ENCODE assay signal across 1 cellular context in the genomic region with DNA sequence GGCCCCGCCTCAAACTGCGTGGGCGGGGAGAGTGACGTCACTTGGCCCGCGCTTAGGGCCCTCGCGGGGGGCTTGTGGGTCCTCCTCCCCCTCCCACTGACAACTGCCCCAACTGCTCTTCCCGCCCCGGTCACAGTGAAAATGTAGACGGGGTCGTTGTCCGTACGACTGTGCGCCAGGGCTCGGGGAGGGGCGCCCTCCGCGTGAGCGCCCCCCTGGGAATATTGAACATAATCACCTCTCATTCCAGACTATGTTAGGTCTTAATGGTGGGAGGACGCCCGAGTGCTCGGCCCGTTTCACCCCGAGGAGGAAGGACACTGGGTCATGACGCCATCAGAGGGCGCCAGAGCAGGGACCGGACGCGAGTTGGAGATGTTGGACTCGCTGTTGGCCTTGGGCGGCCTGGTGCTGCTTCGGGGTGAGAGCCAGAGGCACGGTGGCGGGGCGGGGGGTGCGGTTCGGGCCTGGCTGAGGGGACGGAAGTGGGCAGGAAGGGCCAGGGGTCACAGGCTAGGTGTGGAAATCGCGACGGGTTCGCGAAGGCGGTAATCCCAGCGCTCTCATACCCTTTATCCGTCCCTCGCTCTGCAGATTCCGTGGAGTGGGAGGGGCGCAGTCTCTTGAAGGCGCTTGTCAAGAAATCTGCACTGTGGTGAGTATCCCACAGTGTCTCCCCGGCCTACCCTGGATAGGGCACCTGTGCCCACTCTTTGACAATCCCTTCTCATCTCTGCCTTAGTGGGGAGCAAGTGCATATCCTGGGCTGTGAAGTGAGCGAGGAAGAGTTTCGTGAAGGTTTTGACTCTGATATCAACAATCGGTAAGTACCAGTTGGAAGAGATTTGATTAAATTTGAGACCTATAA.
A peak's percentile ranks its signal among the peaks of the same experiment; 100 is the strongest.
TF ChIP-seq lines count a peak whose summit lies in the region.

A gene with protein sequence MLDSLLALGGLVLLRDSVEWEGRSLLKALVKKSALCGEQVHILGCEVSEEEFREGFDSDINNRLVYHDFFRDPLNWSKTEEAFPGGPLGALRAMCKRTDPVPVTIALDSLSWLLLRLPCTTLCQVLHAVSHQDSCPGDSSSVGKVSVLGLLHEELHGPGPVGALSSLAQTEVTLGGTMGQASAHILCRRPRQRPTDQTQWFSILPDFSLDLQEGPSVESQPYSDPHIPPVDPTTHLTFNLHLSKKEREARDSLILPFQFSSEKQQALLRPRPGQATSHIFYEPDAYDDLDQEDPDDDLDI (plus strand): TSS at position 40 of the 868 bp plus-strand sequence. CDS start 336 bp downstream, at position 376.

TF ChIP-seq in HepG2, 621 proteins besides CTCF, POLR2A, EP300 and RAD21 (continued from another document and continues in another):
- TF ChIP-seq ZUFSP (CRISPR knock-in tag; IDR thresholded peaks at IDR 0.05; ENCODE audit: borderline replicate concordance) (no peak), REXO4 (CRISPR knock-in tag; IDR thresholded peaks at IDR 0.05; ENCODE audit: borderline replicate concordance) (no peak), POGK (CRISPR knock-in tag; conservative IDR thresholded peaks at IDR 0.05) (peak; percentile 75), KAT2B (IDR thresholded peaks at IDR 0.05; ENCODE audit: borderline replicate concordance, low read depth, low read length) (no peak), THRA (CRISPR knock-in tag; IDR thresholded peaks at IDR 0.05; ENCODE audit: borderline replicate concordance) (no peak; the same call in 1 of the 2 replicates), EEA1 (CRISPR knock-in tag; IDR thresholded peaks at IDR 0.05; ENCODE audit: borderline replicate concordance) (no peak), IRF2 (CRISPR knock-in tag; IDR thresholded peaks at IDR 0.05) (peak; percentile 88), CBX5 (CRISPR knock-in tag; IDR thresholded peaks at IDR 0.05; ENCODE audit: borderline replicate concordance) (peak; percentile 82; the same call in 1 of the 2 replicates), SALL1 (CRISPR knock-in tag; IDR thresholded peaks at IDR 0.05) (peak; percentile 82), CBX1 (IDR thresholded peaks at IDR 0.05; ENCODE audit: low read depth) (peak; percentile 53), ZNF382 (CRISPR knock-in tag; IDR thresholded peaks at IDR 0.05; ENCODE audit: borderline replicate concordance) (no peak), ETV6 (CRISPR knock-in tag; conservative IDR thresholded peaks at IDR 0.05) (peak; percentile 16; the same call in 1 of the 2 replicates), ZNF224 (CRISPR knock-in tag; IDR thresholded peaks at IDR 0.05) (peak; percentile 90), ZBTB4 (CRISPR knock-in tag; IDR thresholded peaks at IDR 0.05; ENCODE audit: borderline replicate concordance) (no peak), ZNF740 (CRISPR knock-in tag; IDR thresholded peaks at IDR 0.05) (peak; percentile 84), ZBTB21 (CRISPR knock-in tag; IDR thresholded peaks at IDR 0.05) (peak; percentile 60; the same call in 1 of the 2 replicates), SMAD9 (CRISPR knock-in tag; IDR thresholded peaks at IDR 0.05) (no peak)
- TF ChIP-seq, protein P1, sequence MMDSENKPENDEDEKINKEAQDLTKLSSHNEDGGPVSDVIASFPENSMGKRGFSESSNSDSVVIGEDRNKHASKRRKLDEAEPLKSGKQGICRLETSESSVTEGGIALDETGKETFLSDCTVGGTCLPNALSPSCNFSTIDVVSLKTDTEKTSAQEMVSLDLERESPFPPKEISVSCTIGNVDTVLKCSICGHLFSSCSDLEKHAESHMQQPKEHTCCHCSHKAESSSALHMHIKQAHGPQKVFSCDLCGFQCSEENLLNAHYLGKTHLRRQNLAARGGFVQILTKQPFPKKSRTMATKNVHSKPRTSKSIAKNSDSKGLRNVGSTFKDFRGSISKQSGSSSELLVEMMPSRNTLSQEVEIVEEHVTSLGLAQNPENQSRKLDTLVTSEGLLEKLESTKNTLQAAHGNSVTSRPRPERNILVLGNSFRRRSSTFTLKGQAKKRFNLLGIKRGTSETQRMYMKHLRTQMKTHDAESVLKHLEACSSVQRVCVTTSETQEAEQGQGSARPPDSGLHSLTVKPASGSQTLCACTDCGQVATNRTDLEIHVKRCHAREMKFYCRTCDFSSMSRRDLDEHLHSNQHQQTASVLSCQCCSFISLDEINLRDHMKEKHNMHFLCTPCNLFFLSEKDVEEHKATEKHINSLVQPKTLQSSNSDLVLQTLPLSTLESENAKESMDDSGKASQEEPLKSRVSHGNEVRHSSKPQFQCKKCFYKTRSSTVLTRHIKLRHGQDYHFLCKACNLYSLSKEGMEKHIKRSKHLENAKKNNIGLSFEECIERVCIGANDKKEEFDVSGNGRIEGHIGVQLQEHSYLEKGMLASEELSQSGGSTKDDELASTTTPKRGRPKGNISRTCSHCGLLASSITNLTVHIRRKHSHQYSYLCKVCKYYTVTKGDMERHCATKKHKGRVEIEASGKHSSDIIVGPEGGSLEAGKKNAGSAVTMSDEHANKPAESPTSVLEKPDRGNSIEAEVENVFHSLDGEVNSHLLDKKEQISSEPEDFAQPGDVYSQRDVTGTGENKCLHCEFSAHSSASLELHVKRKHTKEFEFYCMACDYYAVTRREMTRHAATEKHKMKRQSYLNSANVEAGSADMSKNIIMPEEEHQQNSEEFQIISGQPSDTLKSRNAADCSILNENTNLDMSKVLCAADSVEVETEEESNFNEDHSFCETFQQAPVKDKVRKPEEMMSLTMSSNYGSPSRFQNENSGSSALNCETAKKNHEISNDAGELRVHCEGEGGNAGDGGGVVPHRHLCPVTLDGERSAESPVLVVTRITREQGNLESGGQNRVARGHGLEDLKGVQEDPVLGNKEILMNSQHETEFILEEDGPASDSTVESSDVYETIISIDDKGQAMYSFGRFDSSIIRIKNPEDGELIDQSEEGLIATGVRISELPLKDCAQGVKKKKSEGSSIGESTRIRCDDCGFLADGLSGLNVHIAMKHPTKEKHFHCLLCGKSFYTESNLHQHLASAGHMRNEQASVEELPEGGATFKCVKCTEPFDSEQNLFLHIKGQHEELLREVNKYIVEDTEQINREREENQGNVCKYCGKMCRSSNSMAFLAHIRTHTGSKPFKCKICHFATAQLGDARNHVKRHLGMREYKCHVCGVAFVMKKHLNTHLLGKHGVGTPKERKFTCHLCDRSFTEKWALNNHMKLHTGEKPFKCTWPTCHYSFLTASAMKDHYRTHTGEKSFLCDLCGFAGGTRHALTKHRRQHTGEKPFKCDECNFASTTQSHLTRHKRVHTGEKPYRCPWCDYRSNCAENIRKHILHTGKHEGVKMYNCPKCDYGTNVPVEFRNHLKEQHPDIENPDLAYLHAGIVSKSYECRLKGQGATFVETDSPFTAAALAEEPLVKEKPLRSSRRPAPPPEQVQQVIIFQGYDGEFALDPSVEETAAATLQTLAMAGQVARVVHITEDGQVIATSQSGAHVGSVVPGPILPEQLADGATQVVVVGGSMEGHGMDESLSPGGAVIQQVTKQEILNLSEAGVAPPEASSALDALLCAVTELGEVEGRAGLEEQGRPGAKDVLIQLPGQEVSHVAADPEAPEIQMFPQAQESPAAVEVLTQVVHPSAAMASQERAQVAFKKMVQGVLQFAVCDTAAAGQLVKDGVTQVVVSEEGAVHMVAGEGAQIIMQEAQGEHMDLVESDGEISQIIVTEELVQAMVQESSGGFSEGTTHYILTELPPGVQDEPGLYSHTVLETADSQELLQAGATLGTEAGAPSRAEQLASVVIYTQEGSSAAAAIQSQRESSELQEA (CRISPR knock-in tag; IDR thresholded peaks at IDR 0.05; ENCODE audit: not compliant biosample characterization), result no peak
- TF ChIP-seq, protein P2, sequence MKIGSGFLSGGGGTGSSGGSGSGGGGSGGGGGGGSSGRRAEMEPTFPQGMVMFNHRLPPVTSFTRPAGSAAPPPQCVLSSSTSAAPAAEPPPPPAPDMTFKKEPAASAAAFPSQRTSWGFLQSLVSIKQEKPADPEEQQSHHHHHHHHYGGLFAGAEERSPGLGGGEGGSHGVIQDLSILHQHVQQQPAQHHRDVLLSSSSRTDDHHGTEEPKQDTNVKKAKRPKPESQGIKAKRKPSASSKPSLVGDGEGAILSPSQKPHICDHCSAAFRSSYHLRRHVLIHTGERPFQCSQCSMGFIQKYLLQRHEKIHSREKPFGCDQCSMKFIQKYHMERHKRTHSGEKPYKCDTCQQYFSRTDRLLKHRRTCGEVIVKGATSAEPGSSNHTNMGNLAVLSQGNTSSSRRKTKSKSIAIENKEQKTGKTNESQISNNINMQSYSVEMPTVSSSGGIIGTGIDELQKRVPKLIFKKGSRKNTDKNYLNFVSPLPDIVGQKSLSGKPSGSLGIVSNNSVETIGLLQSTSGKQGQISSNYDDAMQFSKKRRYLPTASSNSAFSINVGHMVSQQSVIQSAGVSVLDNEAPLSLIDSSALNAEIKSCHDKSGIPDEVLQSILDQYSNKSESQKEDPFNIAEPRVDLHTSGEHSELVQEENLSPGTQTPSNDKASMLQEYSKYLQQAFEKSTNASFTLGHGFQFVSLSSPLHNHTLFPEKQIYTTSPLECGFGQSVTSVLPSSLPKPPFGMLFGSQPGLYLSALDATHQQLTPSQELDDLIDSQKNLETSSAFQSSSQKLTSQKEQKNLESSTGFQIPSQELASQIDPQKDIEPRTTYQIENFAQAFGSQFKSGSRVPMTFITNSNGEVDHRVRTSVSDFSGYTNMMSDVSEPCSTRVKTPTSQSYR (CRISPR knock-in tag; IDR thresholded peaks at IDR 0.05; ENCODE audit: borderline replicate concordance), result 0 out of 2 replicates have a peak, but pooled peaks have one; percentile 44
- TF ChIP-seq, protein P3, sequence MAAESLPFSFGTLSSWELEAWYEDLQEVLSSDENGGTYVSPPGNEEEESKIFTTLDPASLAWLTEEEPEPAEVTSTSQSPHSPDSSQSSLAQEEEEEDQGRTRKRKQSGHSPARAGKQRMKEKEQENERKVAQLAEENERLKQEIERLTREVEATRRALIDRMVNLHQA (CRISPR knock-in tag; IDR thresholded peaks at IDR 0.05), result no peak
- TF ChIP-seq, protein P4, sequence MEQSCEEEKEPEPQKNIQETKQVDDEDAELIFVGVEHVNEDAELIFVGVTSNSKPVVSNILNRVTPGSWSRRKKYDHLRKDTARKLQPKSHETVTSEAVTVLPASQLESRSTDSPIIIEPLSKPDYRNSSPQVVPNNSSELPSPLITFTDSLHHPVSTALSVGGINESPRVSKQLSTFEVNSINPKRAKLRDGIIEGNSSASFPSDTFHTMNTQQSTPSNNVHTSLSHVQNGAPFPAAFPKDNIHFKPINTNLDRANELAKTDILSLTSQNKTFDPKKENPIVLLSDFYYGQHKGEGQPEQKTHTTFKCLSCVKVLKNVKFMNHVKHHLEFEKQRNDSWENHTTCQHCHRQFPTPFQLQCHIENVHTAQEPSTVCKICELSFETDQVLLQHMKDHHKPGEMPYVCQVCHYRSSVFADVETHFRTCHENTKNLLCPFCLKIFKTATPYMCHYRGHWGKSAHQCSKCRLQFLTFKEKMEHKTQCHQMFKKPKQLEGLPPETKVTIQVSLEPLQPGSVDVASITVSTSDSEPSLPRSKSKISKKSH (CRISPR knock-in tag; IDR thresholded peaks at IDR 0.05; ENCODE audit: borderline replicate concordance), result peak; percentile 82
